In genomic region chr20:57183457-57184009, GRCh38 we compare ENCODE assay signal across 2 cellular contexts.
TF ChIP-seq lines count a peak whose summit lies in the region.

No MANE protein-coding gene starts in this region.

TF ChIP-seq in GM12878, 131 proteins besides CTCF, POLR2A, EP300 and RAD21 (continued from another document):
- TF ChIP-seq SMAD5 (IDR thresholded peaks at IDR 0.05; ENCODE audit: low read depth): no peak
- no peak for TF ChIP-seq ZBTB40 (IDR thresholded peaks at IDR 0.05; ENCODE audit: borderline replicate concordance)
- no peak for TF ChIP-seq CREB1 (IDR thresholded peaks at IDR 0.05; ENCODE audit: low read depth)
- TF ChIP-seq ETV6 (conservative IDR thresholded peaks at IDR 0.05 in 1 of 2, IDR thresholded peaks at IDR 0.05 in 1 of 2; ENCODE audit: borderline replicate concordance in 1 of 2, low read depth in 1 of 2): 0 out of 4 replicates have a peak, but pooled peaks of 1 of the 2 experiments have one; percentile 58
- TF ChIP-seq CEBPB (IDR thresholded peaks at IDR 0.05; ENCODE audit: borderline replicate concordance in 1 of 2, low read depth in 2 of 2, low read length in 2 of 2): no peak
- TF ChIP-seq GABPA (IDR thresholded peaks at IDR 0.05; ENCODE audit: low read depth): no peak
- TF ChIP-seq NFXL1 (IDR thresholded peaks at IDR 0.05; ENCODE audit: borderline replicate concordance): peak; percentile 23; the same call in 1 of the 2 replicates
- TF ChIP-seq SRF (IDR thresholded peaks at IDR 0.05; ENCODE audit: low read depth in 2 of 2, low read length in 2 of 2): no peak
- no peak for TF ChIP-seq WRNIP1 (IDR thresholded peaks at IDR 0.05; ENCODE audit: borderline replicate concordance, low read depth, low read length)
- no peak for TF ChIP-seq IRF3 (IDR thresholded peaks at IDR 0.05)

TF ChIP-seq in GM12891, 5 proteins besides CTCF, POLR2A, EP300 and RAD21 (continued from another document):
- TF ChIP-seq POU2F2 (IDR thresholded peaks at IDR 0.05; ENCODE audit: low read depth, low read length): no peak
- TF ChIP-seq PAX5 (IDR thresholded peaks at IDR 0.05; ENCODE audit: insufficient read depth, low read length, severe bottlenecking): no peak
- TF ChIP-seq TAF1 (IDR thresholded peaks at IDR 0.05; ENCODE audit: low read depth, low read length): no peak
